In genomic region chrX:54182864-54183613, GRCh38 we compare ENCODE assay signal across 1 cellular context.
TF ChIP-seq lines count a peak whose summit lies in the region.

A gene with protein sequence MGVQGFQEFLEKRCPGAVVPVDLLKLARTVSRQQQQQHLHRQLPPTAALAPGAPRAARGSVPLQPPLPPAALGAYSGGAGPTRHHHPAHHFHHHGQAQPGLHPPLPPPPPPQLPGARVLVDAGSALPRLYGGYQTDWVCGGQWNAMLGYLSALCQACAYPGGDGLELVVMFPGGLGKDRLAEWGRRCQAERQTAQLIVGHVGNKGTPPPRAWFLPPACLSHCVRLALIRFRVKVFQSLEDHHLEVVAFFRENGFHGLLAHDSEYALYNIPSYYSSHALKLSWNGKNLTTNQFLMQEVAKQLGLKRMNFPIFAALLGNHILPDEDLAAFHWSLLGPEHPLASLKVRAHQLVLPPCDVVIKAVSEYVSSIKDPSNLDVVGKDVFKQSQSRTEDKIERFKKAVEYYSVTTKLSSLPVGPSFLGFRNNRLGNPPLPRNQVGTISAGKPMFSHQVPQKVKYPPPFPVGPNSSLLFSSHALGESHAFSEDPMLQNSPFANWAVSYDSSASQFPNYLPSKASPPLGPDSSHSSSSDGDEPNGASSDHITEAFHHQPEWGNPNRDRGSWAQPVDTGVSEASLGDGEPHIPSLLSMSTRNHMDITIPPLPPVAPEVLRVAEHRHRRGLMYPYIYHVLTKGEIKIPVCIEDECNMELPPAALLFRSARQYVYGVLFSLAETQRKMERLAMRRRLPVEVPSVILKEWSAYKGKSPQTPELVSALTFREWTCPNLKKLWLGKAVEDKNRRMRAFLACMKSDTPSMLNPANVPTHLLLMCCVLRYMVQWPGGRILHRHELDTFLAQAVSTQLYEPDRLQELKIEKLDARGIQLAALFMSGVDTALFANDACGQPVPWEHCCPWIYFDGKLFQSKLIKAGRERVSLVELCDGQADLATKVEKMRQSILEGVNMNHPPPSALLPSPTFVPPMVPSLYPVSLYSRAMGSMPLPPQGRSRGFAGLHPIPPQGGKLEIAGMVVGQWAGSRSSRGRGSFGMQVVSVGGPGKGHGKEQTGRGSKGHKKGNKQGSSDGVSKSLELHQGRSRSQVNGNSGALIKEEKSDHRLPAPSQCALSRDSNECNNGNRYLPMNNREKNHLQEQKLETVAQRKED (minus strand): TSS chrX:54183254. CDS start chrX:54183198, 56 bp downstream.

TF ChIP-seq in IMR-90, 13 proteins besides CTCF, POLR2A, EP300 and RAD21:
- peak; percentile 91; the same call in 1 of the 2 replicates for TF ChIP-seq MAZ (IDR thresholded peaks at IDR 0.05; ENCODE audit: borderline replicate concordance, low read depth, low read length)
- no peak for TF ChIP-seq RCOR1 (IDR thresholded peaks at IDR 0.05; ENCODE audit: insufficient replicate concordance, low read length)
- TF ChIP-seq USF2 (IDR thresholded peaks at IDR 0.05; ENCODE audit: low read depth, low read length): no peak
- no peak for TF ChIP-seq CHD1 (IDR thresholded peaks at IDR 0.05; ENCODE audit: low read depth, low read length)
- TF ChIP-seq NFE2L2 (IDR thresholded peaks at IDR 0.05; ENCODE audit: low read depth, low read length): no peak
- TF ChIP-seq MXI1 (IDR thresholded peaks at IDR 0.05; ENCODE audit: borderline replicate concordance, low read depth, low read length): peak; percentile 15; the same call in 1 of the 2 replicates
